Comparison of ENCODE assay signal across 1 cellular context in the genomic region with DNA sequence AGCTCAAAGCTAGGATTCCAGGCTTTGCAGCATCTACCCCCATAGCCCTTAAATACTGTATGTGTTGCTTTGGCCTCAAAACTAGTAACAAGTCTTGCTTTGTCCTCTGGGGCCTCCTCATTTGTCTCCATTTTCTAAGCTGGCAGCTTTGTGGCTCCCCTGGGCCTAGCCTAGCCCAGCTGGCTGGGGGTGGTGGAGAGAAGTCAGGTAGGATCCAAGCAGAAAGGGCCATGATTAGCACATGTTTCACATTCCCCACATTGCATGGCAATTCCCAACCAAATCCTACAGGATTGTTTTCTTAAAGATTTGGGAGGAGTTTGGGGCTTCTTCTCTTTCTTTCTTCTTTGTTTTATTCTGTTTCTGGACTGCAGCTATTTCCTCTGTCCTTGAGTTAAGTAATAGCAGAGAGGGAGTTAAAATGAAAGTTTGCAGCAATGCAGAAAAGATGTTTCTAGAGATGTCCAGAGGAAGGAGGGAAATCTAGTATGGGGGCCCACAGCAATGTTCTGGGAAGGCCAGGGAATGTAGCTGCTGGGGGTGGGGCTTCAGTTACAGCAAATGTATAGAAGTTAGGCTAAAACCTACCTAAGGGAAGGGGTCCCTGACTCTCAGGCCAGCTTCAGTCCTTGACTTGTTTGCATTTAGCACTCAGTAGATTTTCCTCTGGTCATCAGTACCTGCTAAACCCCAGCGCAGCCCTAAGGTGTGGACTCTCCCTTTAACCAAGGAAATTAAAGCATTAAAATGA.
TF ChIP-seq lines count a peak whose summit lies in the region.

No MANE protein-coding gene starts in this region.

TF ChIP-seq in GM23338, 12 proteins besides CTCF, POLR2A, EP300 and RAD21 (continued from another document):
- TF ChIP-seq, protein P1, sequence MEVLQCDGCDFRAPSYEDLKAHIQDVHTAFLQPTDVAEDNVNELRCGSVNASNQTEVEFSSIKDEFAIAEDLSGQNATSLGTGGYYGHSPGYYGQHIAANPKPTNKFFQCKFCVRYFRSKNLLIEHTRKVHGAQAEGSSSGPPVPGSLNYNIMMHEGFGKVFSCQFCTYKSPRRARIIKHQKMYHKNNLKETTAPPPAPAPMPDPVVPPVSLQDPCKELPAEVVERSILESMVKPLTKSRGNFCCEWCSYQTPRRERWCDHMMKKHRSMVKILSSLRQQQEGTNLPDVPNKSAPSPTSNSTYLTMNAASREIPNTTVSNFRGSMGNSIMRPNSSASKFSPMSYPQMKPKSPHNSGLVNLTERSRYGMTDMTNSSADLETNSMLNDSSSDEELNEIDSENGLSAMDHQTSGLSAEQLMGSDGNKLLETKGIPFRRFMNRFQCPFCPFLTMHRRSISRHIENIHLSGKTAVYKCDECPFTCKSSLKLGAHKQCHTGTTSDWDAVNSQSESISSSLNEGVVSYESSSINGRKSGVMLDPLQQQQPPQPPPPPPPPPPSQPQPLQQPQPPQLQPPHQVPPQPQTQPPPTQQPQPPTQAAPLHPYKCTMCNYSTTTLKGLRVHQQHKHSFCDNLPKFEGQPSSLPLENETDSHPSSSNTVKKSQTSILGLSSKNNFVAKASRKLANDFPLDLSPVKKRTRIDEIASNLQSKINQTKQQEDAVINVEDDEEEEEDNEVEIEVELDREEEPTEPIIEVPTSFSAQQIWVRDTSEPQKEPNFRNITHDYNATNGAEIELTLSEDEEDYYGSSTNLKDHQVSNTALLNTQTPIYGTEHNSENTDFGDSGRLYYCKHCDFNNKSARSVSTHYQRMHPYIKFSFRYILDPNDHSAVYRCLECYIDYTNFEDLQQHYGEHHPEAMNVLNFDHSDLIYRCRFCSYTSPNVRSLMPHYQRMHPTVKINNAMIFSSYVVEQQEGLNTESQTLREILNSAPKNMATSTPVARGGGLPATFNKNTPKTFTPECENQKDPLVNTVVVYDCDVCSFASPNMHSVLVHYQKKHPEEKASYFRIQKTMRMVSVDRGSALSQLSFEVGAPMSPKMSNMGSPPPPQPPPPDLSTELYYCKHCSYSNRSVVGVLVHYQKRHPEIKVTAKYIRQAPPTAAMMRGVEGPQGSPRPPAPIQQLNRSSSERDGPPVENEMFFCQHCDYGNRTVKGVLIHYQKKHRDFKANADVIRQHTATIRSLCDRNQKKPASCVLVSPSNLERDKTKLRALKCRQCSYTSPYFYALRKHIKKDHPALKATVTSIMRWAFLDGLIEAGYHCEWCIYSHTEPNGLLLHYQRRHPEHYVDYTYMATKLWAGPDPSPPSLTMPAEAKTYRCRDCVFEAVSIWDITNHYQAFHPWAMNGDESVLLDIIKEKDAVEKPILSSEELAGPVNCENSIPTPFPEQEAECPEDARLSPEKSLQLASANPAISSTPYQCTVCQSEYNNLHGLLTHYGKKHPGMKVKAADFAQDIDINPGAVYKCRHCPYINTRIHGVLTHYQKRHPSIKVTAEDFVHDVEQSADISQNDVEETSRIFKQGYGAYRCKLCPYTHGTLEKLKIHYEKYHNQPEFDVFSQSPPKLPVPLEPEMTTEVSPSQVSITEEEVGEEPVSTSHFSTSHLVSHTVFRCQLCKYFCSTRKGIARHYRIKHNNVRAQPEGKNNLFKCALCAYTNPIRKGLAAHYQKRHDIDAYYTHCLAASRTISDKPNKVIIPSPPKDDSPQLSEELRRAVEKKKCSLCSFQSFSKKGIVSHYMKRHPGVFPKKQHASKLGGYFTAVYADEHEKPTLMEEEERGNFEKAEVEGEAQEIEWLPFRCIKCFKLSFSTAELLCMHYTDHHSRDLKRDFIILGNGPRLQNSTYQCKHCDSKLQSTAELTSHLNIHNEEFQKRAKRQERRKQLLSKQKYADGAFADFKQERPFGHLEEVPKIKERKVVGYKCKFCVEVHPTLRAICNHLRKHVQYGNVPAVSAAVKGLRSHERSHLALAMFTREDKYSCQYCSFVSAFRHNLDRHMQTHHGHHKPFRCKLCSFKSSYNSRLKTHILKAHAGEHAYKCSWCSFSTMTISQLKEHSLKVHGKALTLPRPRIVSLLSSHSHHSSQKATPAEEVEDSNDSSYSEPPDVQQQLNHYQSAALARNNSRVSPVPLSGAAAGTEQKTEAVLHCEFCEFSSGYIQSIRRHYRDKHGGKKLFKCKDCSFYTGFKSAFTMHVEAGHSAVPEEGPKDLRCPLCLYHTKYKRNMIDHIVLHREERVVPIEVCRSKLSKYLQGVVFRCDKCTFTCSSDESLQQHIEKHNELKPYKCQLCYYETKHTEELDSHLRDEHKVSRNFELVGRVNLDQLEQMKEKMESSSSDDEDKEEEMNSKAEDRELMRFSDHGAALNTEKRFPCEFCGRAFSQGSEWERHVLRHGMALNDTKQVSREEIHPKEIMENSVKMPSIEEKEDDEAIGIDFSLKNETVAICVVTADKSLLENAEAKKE (CRISPR knock-in tag; IDR thresholded peaks at IDR 0.05): no peak
- TF ChIP-seq POLR2AphosphoS5 (IDR thresholded peaks at IDR 0.05; ENCODE audit: low read depth): no peak
- TF ChIP-seq ZNF331 (CRISPR knock-in tag; IDR thresholded peaks at IDR 0.05; ENCODE audit: low read depth): no peak
- no peak for TF ChIP-seq ZNF114 (CRISPR knock-in tag; IDR thresholded peaks at IDR 0.05)
- TF ChIP-seq NANOG (IDR thresholded peaks at IDR 0.05; ENCODE audit: borderline replicate concordance): no peak
- TF ChIP-seq, protein P2, sequence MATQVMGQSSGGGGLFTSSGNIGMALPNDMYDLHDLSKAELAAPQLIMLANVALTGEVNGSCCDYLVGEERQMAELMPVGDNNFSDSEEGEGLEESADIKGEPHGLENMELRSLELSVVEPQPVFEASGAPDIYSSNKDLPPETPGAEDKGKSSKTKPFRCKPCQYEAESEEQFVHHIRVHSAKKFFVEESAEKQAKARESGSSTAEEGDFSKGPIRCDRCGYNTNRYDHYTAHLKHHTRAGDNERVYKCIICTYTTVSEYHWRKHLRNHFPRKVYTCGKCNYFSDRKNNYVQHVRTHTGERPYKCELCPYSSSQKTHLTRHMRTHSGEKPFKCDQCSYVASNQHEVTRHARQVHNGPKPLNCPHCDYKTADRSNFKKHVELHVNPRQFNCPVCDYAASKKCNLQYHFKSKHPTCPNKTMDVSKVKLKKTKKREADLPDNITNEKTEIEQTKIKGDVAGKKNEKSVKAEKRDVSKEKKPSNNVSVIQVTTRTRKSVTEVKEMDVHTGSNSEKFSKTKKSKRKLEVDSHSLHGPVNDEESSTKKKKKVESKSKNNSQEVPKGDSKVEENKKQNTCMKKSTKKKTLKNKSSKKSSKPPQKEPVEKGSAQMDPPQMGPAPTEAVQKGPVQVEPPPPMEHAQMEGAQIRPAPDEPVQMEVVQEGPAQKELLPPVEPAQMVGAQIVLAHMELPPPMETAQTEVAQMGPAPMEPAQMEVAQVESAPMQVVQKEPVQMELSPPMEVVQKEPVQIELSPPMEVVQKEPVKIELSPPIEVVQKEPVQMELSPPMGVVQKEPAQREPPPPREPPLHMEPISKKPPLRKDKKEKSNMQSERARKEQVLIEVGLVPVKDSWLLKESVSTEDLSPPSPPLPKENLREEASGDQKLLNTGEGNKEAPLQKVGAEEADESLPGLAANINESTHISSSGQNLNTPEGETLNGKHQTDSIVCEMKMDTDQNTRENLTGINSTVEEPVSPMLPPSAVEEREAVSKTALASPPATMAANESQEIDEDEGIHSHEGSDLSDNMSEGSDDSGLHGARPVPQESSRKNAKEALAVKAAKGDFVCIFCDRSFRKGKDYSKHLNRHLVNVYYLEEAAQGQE (IDR thresholded peaks at IDR 0.05; ENCODE audit: unreplicated experiment): no peak
- TF ChIP-seq EZH2 (IDR thresholded peaks at IDR 0.05; ENCODE audit: low read depth, unreplicated experiment): no peak
- no peak for TF ChIP-seq STAT1 (IDR thresholded peaks at IDR 0.05; ENCODE audit: unreplicated experiment)
- TF ChIP-seq JUNB (IDR thresholded peaks at IDR 0.05; ENCODE audit: unreplicated experiment): no peak
- TF ChIP-seq CREB1 (CRISPR knock-in tag; IDR thresholded peaks at IDR 0.05; ENCODE audit: low read depth): no peak
